24 cellular contexts compared by ENCODE assay signal in genomic region chr15:86197770-86198169, GRCh38.
"Had no signal": no experiment of that assay in that cellular context is flagged by ENCODE, and none has a peak within 500 bp of the region (broad histone marks: within the 10 kb centered on the region; RNA-seq: fewer than 3 reads in every experiment).

No MANE protein-coding gene starts in this region.

- H3K27ac Mint-ChIP-seq: activated CD8-positive, alpha-beta memory T cell treated with anti-CD3 and anti-CD28 coated beads, Interleukin-2, amount 10 ng/mL, durations not matched to agents 7 days and 5 days; activated naive CD8-positive, alpha-beta T cell treated with anti-CD3 and anti-CD28 coated beads, Interleukin-2, amount 50 U/mL, for 24 hours; activated T-cell treated with anti-CD3 and anti-CD28 coated beads, Interleukin-2, amount 50 U/mL, for 24 hours; T-helper 1 cell treated with Interleukin-12 subunit alpha and Interleukin-12 subunit beta and Interleukin-4 antibody, amounts not matched to agents 30 μg/mL and 1 μg/mL, for 36 hours; WTC11 had no signal

- H3K9me3 Mint-ChIP-seq: activated naive CD4-positive, alpha-beta T cell treated with anti-CD3 and anti-CD28 coated beads, Interleukin-2, amount 50 U/mL, for 72 hours; activated naive CD8-positive, alpha-beta T cell treated with anti-CD3 and anti-CD28 coated beads, Interleukin-2, amount 50 U/mL, for 24 hours; activated T-cell treated with anti-CD3 and anti-CD28 coated beads, Interleukin-2, amount 50 U/mL, for 24 hours; T-helper 1 cell treated with Interleukin-12 subunit alpha and Interleukin-12 subunit beta and Interleukin-4 antibody, amounts not matched to agents 30 μg/mL and 1 μg/mL, for 36 hours; WTC11 had no signal

- H3K4me3 Mint-ChIP-seq: activated CD8-positive, alpha-beta memory T cell treated with anti-CD3 and anti-CD28 coated beads, Interleukin-2, amount 10 ng/mL, durations not matched to agents 7 days and 5 days; activated naive CD8-positive, alpha-beta T cell treated with anti-CD3 and anti-CD28 coated beads, Interleukin-2, amount 50 U/mL, for 24 hours; activated T-cell treated with anti-CD3 and anti-CD28 coated beads, Interleukin-2, amount 50 U/mL, for 24 hours; T-helper 1 cell treated with Interleukin-12 subunit alpha and Interleukin-12 subunit beta and Interleukin-4 antibody, amounts not matched to agents 30 μg/mL and 1 μg/mL, for 36 hours; WTC11 had no signal

- H3K4me1 ChIP-seq: SJCRH30 had no signal

- H3K4me2 ChIP-seq: KMS-11 had no signal

- H3K27me3 ChIP-seq: SJCRH30 had no signal

- H3K9ac ChIP-seq: KMS-11 had no signal

- H3K4me3 ChIP-seq: SJCRH30 had no signal

- DNase-seq: activated CD4-positive, alpha-beta T cell treated with anti-CD3 and anti-CD28 coated beads for 48 hours; activated CD4-positive, alpha-beta T cell treated with anti-CD3 and anti-CD28 coated beads, Interleukin-2, amount 50 U/mL, for 4 hours; activated CD4-positive, CD25-positive, alpha-beta regulatory T cell treated with anti-CD3 and anti-CD28 coated beads, Interleukin-2, amount 50 U/mL, for 72 hours; activated CD8-positive, alpha-beta memory T cell treated with anti-CD3 and anti-CD28 coated beads, Interleukin-2, amount 10 ng/mL, durations not matched to agents 7 days and 5 days; activated effector memory CD4-positive, alpha-beta T cell treated with anti-CD3 and anti-CD28 coated beads, Interleukin-2, amount 50 U/mL, for 16 hours; activated naive CD4-positive, alpha-beta T cell treated with Interleukin-2 at 50 U/mL for 16 hours; activated naive CD8-positive, alpha-beta T cell treated with anti-CD3 and anti-CD28 coated beads, Interleukin-2, amount 50 U/mL, for 24 hours; activated T-cell treated with anti-CD3 and anti-CD28 coated beads, Interleukin-2, amount 50 U/mL, for 24 hours; cerebellar nuclear complex; MM.1S; NCI-H1105 treated with DMSO at 0.1 percent for 48 hours; NCI-H1436 treated with DMSO at 0.1 percent for 48 hours; NCI-H187 treated with DMSO at 0.1 percent for 48 hours; NCI-H2081 treated with DMSO at 0.1 percent for 48 hours; NCI-H446; OCI-M1; Right ventricle myocardium superior; SJCRH30 had no signal

- H3K36me3 ChIP-seq: SJCRH30 had no signal

- H3K36me3 Mint-ChIP-seq: activated CD8-positive, alpha-beta memory T cell treated with anti-CD3 and anti-CD28 coated beads, Interleukin-2, amount 10 ng/mL, durations not matched to agents 7 days and 5 days; activated naive CD4-positive, alpha-beta T cell treated with anti-CD3 and anti-CD28 coated beads, Interleukin-2, amount 50 U/mL, for 72 hours; WTC11 had no signal

- H3K9me3 ChIP-seq: SJCRH30 had no signal

- H3K4me1 Mint-ChIP-seq: activated CD8-positive, alpha-beta memory T cell treated with anti-CD3 and anti-CD28 coated beads, Interleukin-2, amount 10 ng/mL, durations not matched to agents 7 days and 5 days; activated naive CD8-positive, alpha-beta T cell treated with anti-CD3 and anti-CD28 coated beads, Interleukin-2, amount 50 U/mL, for 24 hours had no signal

- ATAC-seq: activated CD8-positive, alpha-beta memory T cell treated with anti-CD3 and anti-CD28 coated beads, Interleukin-2, amount 10 ng/mL, durations not matched to agents 7 days and 5 days; activated naive CD4-positive, alpha-beta T cell treated with anti-CD3 and anti-CD28 coated beads, Interleukin-2, amount 50 U/mL, for 72 hours; activated naive CD8-positive, alpha-beta T cell treated with anti-CD3 and anti-CD28 coated beads, Interleukin-2, amount 50 U/mL, for 24 hours; Panc1; WTC11 had no signal

- H3K27ac ChIP-seq: KMS-11, RWPE1, SJCRH30 had no signal

- H3K27me3 Mint-ChIP-seq: activated CD8-positive, alpha-beta memory T cell treated with anti-CD3 and anti-CD28 coated beads, Interleukin-2, amount 10 ng/mL, durations not matched to agents 7 days and 5 days; activated naive CD8-positive, alpha-beta T cell treated with anti-CD3 and anti-CD28 coated beads, Interleukin-2, amount 50 U/mL, for 24 hours had no signal
